ENCODE assay signal across 19 cellular contexts in the genomic region with DNA sequence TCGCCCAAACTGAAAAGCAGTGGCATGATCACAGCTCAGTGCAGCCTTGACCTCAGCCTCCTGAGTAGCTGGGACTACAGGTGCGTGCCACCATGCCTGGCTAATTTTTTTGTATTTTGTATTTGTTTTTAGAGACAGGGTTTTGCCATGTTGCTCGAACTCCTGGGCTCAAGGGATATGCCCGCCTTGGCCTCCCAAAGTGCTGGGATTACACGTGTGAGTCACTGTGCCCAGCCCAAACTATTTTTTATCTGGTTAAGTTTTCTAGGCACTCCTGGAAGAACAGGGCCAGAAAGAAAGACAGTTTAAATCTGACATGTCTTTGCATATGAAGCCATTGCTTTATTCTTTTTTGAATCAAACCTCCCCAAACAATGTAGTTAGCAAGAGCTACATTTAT. TPM values are rescaled to one million over a fixed set of nuclear protein-coding genes. Genes with fewer than 3 reads are reported as not detected.
DNase-seq lines count a peak whose midpoint lies in the region; ATAC-seq and TF ChIP-seq lines count a peak whose summit lies in the region.
"Had no signal": no experiment of that assay in that cellular context is flagged by ENCODE, and none has a peak within 500 bp of the region (broad histone marks: within the 10 kb centered on the region; RNA-seq: fewer than 3 reads in every experiment).

No MANE protein-coding gene starts in this region.

- no peak overlapping the region for H3K4me3 ChIP-seq in ovary
- H3K4me3 ChIP-seq: PC-9 had no signal

- peak; percentile 40 for ATAC-seq in esophagus mucosa
- ATAC-seq: Right ventricle myocardium inferior had no signal

- H3K27ac Mint-ChIP-seq in osteocyte (ENCODE audit: unreplicated experiment) = peak overlapping the region; percentile 14
- H3K27ac Mint-ChIP-seq in activated naive CD4-positive, alpha-beta T cell treated with anti-CD3 and anti-CD28 coated beads for 36 hours = no peak overlapping the region
- H3K27ac Mint-ChIP-seq: H9 had no signal

- CTCF ChIA-PET in RWPE1 (lab: Yijun Ruan, JAX) = interaction anchor here (0.9 kb wide), 1 partner anchor 64 kb away, joined by 3 read pairs; a partner anchor contains a TSS
- CTCF ChIA-PET in activated naive CD4-positive, alpha-beta T cell treated with anti-CD3 and anti-CD28 coated beads for 36 hours (lab: Charles Lee) = interaction anchor here (0.7 to 8.9 kb wide), 7 partner anchors 27 to 93 kb away, joined by 3 to 126 read pairs (median 14); no protein-coding TSS in a partner anchor

- 91 to 93% (median 91%) methylated on average over 5 of the region's 5 CpGs for WGBS in ovary, 3 donors

- TF ChIP-seq CTCF in RWPE1 (conservative IDR thresholded peaks at IDR 0.05; ENCODE audit: low read depth) (no peak), osteocyte (IDR thresholded peaks at IDR 0.05) (no peak), GM20000 (IDR thresholded peaks at IDR 0.05; ENCODE audit: extremely low read depth, missing control alignments) (no peak), ovary (IDR thresholded peaks at IDR 0.05) (no peak)

- POLR2A ChIA-PET in RWPE1 (lab: Yijun Ruan, JAX; ENCODE audit: low non-redundant PET) = interaction anchor here (0.6 kb wide), 1 partner anchor 18 kb away, joined by 6 read pairs; no protein-coding TSS in a partner anchor

- H3K4me1 ChIP-seq in ovary (ENCODE audit: insufficient read depth) = no peaks in the 10 kb centered on the region

- H3K9me3 ChIP-seq in ovary = no peaks in the 10 kb centered on the region

- peaks cover 10% of the 10 kb centered on the region for H3K9me3 Mint-ChIP-seq in osteocyte (ENCODE audit: unreplicated experiment)
- no peaks in the 10 kb centered on the region for H3K9me3 Mint-ChIP-seq in activated naive CD4-positive, alpha-beta T cell treated with anti-CD3 and anti-CD28 coated beads for 36 hours
- H3K9me3 Mint-ChIP-seq: H9 had no signal

- TF ChIP-seq EP300 in ovary (IDR thresholded peaks at IDR 0.05) = no peak

- no peak for TF ChIP-seq POLR2A in ovary (IDR thresholded peaks at IDR 0.05)

- H3K27me3 ChIP-seq in ovary = no peaks in the 10 kb centered on the region

- intact Hi-C loops in activated naive CD4-positive, alpha-beta T cell treated with anti-CD3 and anti-CD28 coated beads for 36 hours (cut with micrococcal nuclease) = loop anchor here (2.0 kb wide), 1 partner anchor 35 kb away; no protein-coding TSS in a partner anchor
- intact Hi-C loops in ovary (cut with DNase I) = loop anchor here in 2 of 4 donors (5.0 to 10.0 kb wide), 2 partner anchors 79 to 97 kb away; no protein-coding TSS in a partner anchor

- DNase-seq in Daoy (ENCODE audit: low read depth) (peak; percentile 28), RWPE1 (ENCODE audit: low spot score) (no peak), osteocyte (ENCODE audit: extremely low spot score, unreplicated experiment) (no peak), GM20000 (ENCODE audit: low spot score) (no peak), SW480 (ENCODE audit: low spot score) (no peak), ovary (no peak)
- no peak for DNase-seq in activated naive CD4-positive, alpha-beta T cell treated with anti-CD3 and anti-CD28 coated beads for 36 hours
- DNase-seq: AML-193, DMS79 treated with DMSO at 0.1 percent for 48 hours, H9, KG1, NCI-H1417 treated with DMSO at 0.1 percent for 48 hours, NCI-H1930, NCI-H526, PC-9 had no signal

- peaks cover 23% of the 10 kb centered on the region for H3K4me1 Mint-ChIP-seq in osteocyte (ENCODE audit: unreplicated experiment)
- H3K4me1 Mint-ChIP-seq in activated naive CD4-positive, alpha-beta T cell treated with anti-CD3 and anti-CD28 coated beads for 36 hours (ENCODE audit: low read depth) = peaks cover 2% of the 10 kb centered on the region
- H3K4me1 Mint-ChIP-seq: H9 had no signal

- H3K4me3 Mint-ChIP-seq in osteocyte (ENCODE audit: unreplicated experiment) = no peak overlapping the region
- H3K4me3 Mint-ChIP-seq in activated naive CD4-positive, alpha-beta T cell treated with anti-CD3 and anti-CD28 coated beads for 36 hours = no peak overlapping the region
- H3K4me3 Mint-ChIP-seq: H9 had no signal

- H3K36me3 ChIP-seq in ovary = no peaks in the 10 kb centered on the region

- H3K36me3 Mint-ChIP-seq in osteocyte (ENCODE audit: unreplicated experiment) = no peaks in the 10 kb centered on the region
- H3K36me3 Mint-ChIP-seq in activated naive CD4-positive, alpha-beta T cell treated with anti-CD3 and anti-CD28 coated beads for 36 hours (ENCODE audit: low read depth) = no peaks in the 10 kb centered on the region

- peak overlapping the region; percentile 70 for H3K27ac ChIP-seq in RWPE1
- no peak overlapping the region for H3K27ac ChIP-seq in ovary
- H3K27ac ChIP-seq: 22Rv1, C4-2B, PC-9 had no signal

- H3K27me3 Mint-ChIP-seq in osteocyte (ENCODE audit: unreplicated experiment) = no peaks in the 10 kb centered on the region
- H3K27me3 Mint-ChIP-seq in activated naive CD4-positive, alpha-beta T cell treated with anti-CD3 and anti-CD28 coated beads for 36 hours (ENCODE audit: low read depth) = no peaks in the 10 kb centered on the region

RNA-seq across cellular contexts. Expression of a gene that starts 27.5 kb away (rescaled TPM):
- 6.2 and 18.3 TPM in 2 replicates for total RNA-seq in Daoy (2014; rRNA removed; shearing (Covaris generic))
- total RNA-seq in esophagus mucosa = 8.6 TPM
- 5.0 and 7.2 TPM in 2 replicates for total RNA-seq in osteocyte
- 10 to 100 TPM; 10.7 to 14.1 TPM for total RNA-seq in activated naive CD4-positive, alpha-beta T cell treated with anti-CD3 and anti-CD28 coated beads for 36 hours
- 10 to 100 TPM in 4 of 7 donors, 1 to 10 TPM in 3; 6.6 to 13.4 (median 10.5) TPM for total RNA-seq in ovary
- 10 to 100 TPM in 1 of 2 donors, 1 to 10 TPM in 1; 4.6 to 14.8 TPM for polyA plus RNA-seq in ovary
